In genomic region chr16:27551046-27551445, GRCh38 we compare ENCODE assay signal across 10 cellular contexts. TPM values are rescaled to one million over a fixed set of nuclear protein-coding genes. Genes with fewer than 3 reads are reported as not detected.
DNase-seq lines count a peak whose midpoint lies in the region; TF ChIP-seq lines count a peak whose summit lies in the region.
"Had no signal": no experiment of that assay in that cellular context is flagged by ENCODE, and none has a peak within 500 bp of the region (broad histone marks: within the 10 kb centered on the region; RNA-seq: fewer than 3 reads in every experiment).

No MANE protein-coding gene starts in this region.

- no peak overlapping the region for H3K18ac ChIP-seq in trophoblast cell (ENCODE audit: low read length)

- no peaks in the 10 kb centered on the region for H3K9me3 ChIP-seq in trophoblast cell (ENCODE audit: insufficient read depth, low read depth, low read length)
- no peaks in the 10 kb centered on the region for H3K9me3 ChIP-seq in vagina

- DNase-seq in GM03348 (ENCODE audit: low spot score) (peak; percentile 15), M059J (ENCODE audit: low read depth) (peak; percentile 11), dorsolateral prefrontal cortex (no peak), trophoblast cell (no peak), HEK293T (ENCODE audit: extremely low spot score) (no peak), vagina (ENCODE audit: extremely low spot score in 2 of 2) (no peak)
- no peak for DNase-seq in stimulated activated CD8-positive, alpha-beta memory T cell treated with anti-CD3 and anti-CD28 coated beads, Interleukin-4, amount 100 ng/mL, for 48 hours
- DNase-seq: NCI-H1694; stimulated activated CD4-positive, alpha-beta T cell treated with anti-CD3 and anti-CD28 coated beads, Interleukin-4, amount 100 ng/mL, for 24 hours; T-helper 9 cell had no signal

- H3K27me3 ChIP-seq in dorsolateral prefrontal cortex, result no peaks in the 10 kb centered on the region
- H3K27me3 ChIP-seq in trophoblast cell (ENCODE audit: insufficient read depth, low read length), result no peaks in the 10 kb centered on the region
- H3K27me3 ChIP-seq in vagina, result no peaks in the 10 kb centered on the region

- H3K36me3 ChIP-seq in trophoblast cell (ENCODE audit: control insufficient read depth in 1 of 2, insufficient read depth in 2 of 2, low read length in 2 of 2) (no peaks in the 10 kb centered on the region), vagina (no peaks in the 10 kb centered on the region)

- no peak overlapping the region for H2AFZ ChIP-seq in trophoblast cell (ENCODE audit: insufficient read depth, low read length, poor library complexity)

- no peak overlapping the region for H4K91ac ChIP-seq in trophoblast cell (ENCODE audit: low read depth, low read length)

- POLR2A ChIA-PET in HEK293T (lab: Yijun Ruan, JAX), result interaction anchor here (2.0 kb wide), 1 partner anchor 8 kb away, joined by 10 read pairs; no protein-coding TSS in a partner anchor

- peak overlapping the region; percentile 32 for H3K4ac ChIP-seq in trophoblast cell (ENCODE audit: low read depth, low read length)

- H3K9ac ChIP-seq in trophoblast cell (ENCODE audit: low read length), result no peak overlapping the region

- H2BK5ac ChIP-seq in trophoblast cell (ENCODE audit: low read depth, low read length, poor library complexity), result no peak overlapping the region

- TF ChIP-seq CTCF in dorsolateral prefrontal cortex (IDR thresholded peaks at IDR 0.05 in 54 of 56, conservative IDR thresholded peaks at IDR 0.05 in 2 of 56; ENCODE audit: low read depth in 1 of 56, partially characterized antibody in 56 of 56) (no peak), vagina (IDR thresholded peaks at IDR 0.05) (no peak)

- CTCF ChIA-PET in HEK293T (lab: Yijun Ruan, JAX), result no interaction called here

- H3K27ac ChIP-seq in dorsolateral prefrontal cortex (peak overlapping the region in 2 of 59 donors; percentile 23 to 82), trophoblast cell (ENCODE audit: low read depth, low read length) (no peak overlapping the region), vagina (no peak overlapping the region)

- H3K23ac ChIP-seq in trophoblast cell (ENCODE audit: low read length), result no peak overlapping the region

- no peak overlapping the region for H2AK5ac ChIP-seq in trophoblast cell (ENCODE audit: low read length)

- H3K4me1 ChIP-seq in trophoblast cell (ENCODE audit: control insufficient read depth in 1 of 2, insufficient read depth in 2 of 2, low read length in 2 of 2) (peaks cover 2 to 17% of the 10 kb centered on the region in 2 experiments), vagina (peaks cover 44% of the 10 kb centered on the region)

- no peak overlapping the region for H4K8ac ChIP-seq in trophoblast cell (ENCODE audit: low read depth, low read length)

- peaks cover 5% of the 10 kb centered on the region for H3K79me2 ChIP-seq in trophoblast cell (ENCODE audit: control insufficient read depth, insufficient read depth, low read length, poor library complexity)

- WGBS in trophoblast cell (ENCODE audit: extremely low coverage, insufficient coverage, insufficient read length), result no CpG with 5 or more reads among the region's 1 CpG

- H2BK12ac ChIP-seq in trophoblast cell (ENCODE audit: low read length), result no peak overlapping the region

- intact Hi-C loops in dorsolateral prefrontal cortex (cut with DNase I), result no loop called here
- intact Hi-C loops in vagina (cut with DNase I), result no loop called here

- H2BK120ac ChIP-seq in trophoblast cell (ENCODE audit: insufficient read depth, low read length, poor library complexity), result no peak overlapping the region

- no peak overlapping the region for H4K12ac ChIP-seq in trophoblast cell (ENCODE audit: low read depth, low read length)

- no peak overlapping the region for H3K14ac ChIP-seq in trophoblast cell (ENCODE audit: low read length)

- H3K4me3 ChIP-seq in dorsolateral prefrontal cortex (peak overlapping the region in 52 of 59 donors; percentile 71 to 100 (median 90)), trophoblast cell (ENCODE audit: low read depth, low read length) (no peak overlapping the region), vagina (peak overlapping the region in 1 of 2 donors; percentile 84)

- peak overlapping the region; percentile 87 for H3K4me2 ChIP-seq in trophoblast cell (ENCODE audit: low read length)

- peaks cover 2% of the 10 kb centered on the region for H3K79me1 ChIP-seq in trophoblast cell (ENCODE audit: low read length)

- no peak for TF ChIP-seq POLR2A in vagina (IDR thresholded peaks at IDR 0.05)

TF ChIP-seq in HEK293T, 16 proteins besides CTCF, POLR2A, EP300 and RAD21:
- no peak for TF ChIP-seq SUZ12 (IDR thresholded peaks at IDR 0.05)

RNA-seq across cellular contexts. Expression of gene KATNIP, which starts 1.1 kb away (rescaled TPM):
- total RNA-seq in M059J (2014; rRNA removed; shearing (Covaris generic)), result 14.0 and 14.1 TPM in 2 replicates
- total RNA-seq in dorsolateral prefrontal cortex (10 to 100 TPM; 21.9 to 55.1 (median 35.8) TPM), vagina (27.0 TPM)
- 9.2 and 10.2 TPM in 2 replicates for polyA plus RNA-seq in trophoblast cell (2013)

RNA-seq across cellular contexts. Expression of gene GTF3C1, which starts 1.3 kb away (rescaled TPM):
- 42.5 and 74.6 TPM in 2 replicates for total RNA-seq in M059J (2014; rRNA removed; shearing (Covaris generic))
- total RNA-seq in dorsolateral prefrontal cortex (100 to 1,000 TPM in 78 of 120 experiments, 10 to 100 TPM in 42; 73.8 to 145 (median 105) TPM), vagina (133 TPM)
- 39.8 and 43.4 TPM in 2 replicates for polyA plus RNA-seq in trophoblast cell (2013)

Comparison
In these comparisons a context has a peak if more than half of its experiments do, and no peak if none do; other contexts are left out.
1. DNase-seq: peak in GM03348 (single experiment) and M059J (single experiment); none in dorsolateral prefrontal cortex (0 of 10), trophoblast cell (0 of 2), HEK293T (single experiment), stimulated activated CD8-positive, alpha-beta memory T cell treated with anti-CD3 and anti-CD28 coated beads, Interleukin-4, amount 100 ng/mL, for 48 hours (single experiment) and vagina (0 of 2).